Comparison of ENCODE assay signal across 6 cellular contexts in the genomic region with DNA sequence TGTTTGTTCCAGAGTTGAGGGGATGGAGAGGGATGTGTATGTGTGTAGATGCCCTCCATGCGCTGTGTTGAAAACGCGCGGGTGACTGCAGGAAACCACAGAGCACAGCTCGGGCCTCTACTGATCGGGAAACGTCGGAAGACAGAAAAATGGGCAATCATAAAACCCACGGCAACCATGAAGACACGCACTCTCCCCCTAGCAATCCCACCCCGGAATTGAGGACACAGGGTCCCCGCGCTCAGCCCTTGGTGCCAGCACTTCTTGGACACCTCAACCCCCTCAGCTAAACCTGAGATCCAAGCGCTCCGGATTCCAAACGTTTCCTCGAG. TPM values are rescaled to one million over a fixed set of nuclear protein-coding genes. Genes with fewer than 3 reads are reported as not detected.
DNase-seq lines count a peak whose midpoint lies in the region; ATAC-seq, FAIRE-seq and TF ChIP-seq lines count a peak whose summit lies in the region.

No MANE protein-coding gene starts in this region.

- H3K4me3 ChIP-seq in HL-60 (replicated peaks; ENCODE audit: insufficient read depth, low read length) (peak overlapping the region; percentile 67), pancreas (peak overlapping the region; percentile 72 to 95 (median 86))

- H3K4me3 Mint-ChIP-seq in CD14-positive monocyte (peak overlapping the region; percentile 99), chondrocyte (ENCODE audit: unreplicated experiment) (peak overlapping the region; percentile 95)

- peak; percentile 11 to 39 (median 26) for ATAC-seq in pancreas

- FAIRE-seq in pancreas (lab: Jason Lieb, UNC): no peak

- H3K9me3 Mint-ChIP-seq in CD14-positive monocyte (peaks cover 0 to 2% (median 0%) of the 10 kb centered on the region in 7 donors), chondrocyte (ENCODE audit: low read depth) (no peaks in the 10 kb centered on the region)

- no peak for TF ChIP-seq CTCF in CD14-positive monocyte (IDR thresholded peaks at IDR 0.05)
- TF ChIP-seq CTCF in HL-60 (IDR thresholded peaks at IDR 0.05; ENCODE audit: insufficient read depth, low read length): no peak
- TF ChIP-seq CTCF in chondrocyte (IDR thresholded peaks at IDR 0.05): no peak
- TF ChIP-seq CTCF in pancreas (IDR thresholded peaks at IDR 0.05): no peak

- no peak for DNase-seq in CD14-positive monocyte (ENCODE audit: low spot score)
- no peak for DNase-seq in HL-60 (ENCODE audit: low read depth in 1 of 2, low spot score in 1 of 2)
- DNase-seq in chondrocyte (ENCODE audit: low spot score): no peak
- DNase-seq in pancreas: peak in 1 of 6 donors; percentile 10
- DNase-seq in NK-92 (lab: John Stamatoyannopoulos, UW; ENCODE audit: unreplicated experiment): no peak
- DNase-seq in SW480 (ENCODE audit: low spot score): no peak

- H3K27me3 Mint-ChIP-seq in CD14-positive monocyte (ENCODE audit: low read depth in 3 of 3) (no peaks in the 10 kb centered on the region), chondrocyte (ENCODE audit: low read depth) (no peaks in the 10 kb centered on the region)

- H3K36me3 ChIP-seq in pancreas: no peaks in the 10 kb centered on the region

- H3K4me1 Mint-ChIP-seq in CD14-positive monocyte (peaks cover 59% of the 10 kb centered on the region), chondrocyte (ENCODE audit: low read depth) (peaks cover 41% of the 10 kb centered on the region)

- 0% methylated on average over 17 of the region's 17 CpGs for WGBS in pancreas, 2 donors

- H3K27ac ChIP-seq in HL-60 (replicated peaks): peak overlapping the region; percentile 97
- peak overlapping the region; percentile 52 to 91 (median 83) for H3K27ac ChIP-seq in pancreas

- peak overlapping the region; percentile 92 to 97 (median 95) for H3K27ac Mint-ChIP-seq in CD14-positive monocyte
- peak overlapping the region; percentile 94 for H3K27ac Mint-ChIP-seq in chondrocyte (ENCODE audit: unreplicated experiment)

- peaks cover 15 to 43% of the 10 kb centered on the region in 2 donors for H3K36me3 Mint-ChIP-seq in CD14-positive monocyte
- H3K36me3 Mint-ChIP-seq in chondrocyte (ENCODE audit: low read depth): peaks cover 7% of the 10 kb centered on the region

- intact Hi-C loops in CD14-positive monocyte (cut with micrococcal nuclease) (no loop called here), pancreas (cut with DNase I) (no loop called here)

- no peaks in the 10 kb centered on the region for H3K9me3 ChIP-seq in pancreas

- peaks cover 11 to 43% (median 30%) of the 10 kb centered on the region in 3 donors for H3K4me1 ChIP-seq in pancreas

- H3K27me3 ChIP-seq in HL-60 (ENCODE audit: insufficient read depth, poor library complexity, severe bottlenecking) (no peaks in the 10 kb centered on the region), pancreas (no peaks in the 10 kb centered on the region)

RNA-seq across cellular contexts. Expression of a gene that starts 0.2 kb away (rescaled TPM):
- polyA plus RNA-seq in CD14-positive monocyte (1 to 10 TPM; 7.2 to 7.9 TPM), pancreas (10 to 100 TPM; 14.1 to 17.3 TPM)
- total RNA-seq in chondrocyte (4.8 to 5.7 TPM (median 5.5 TPM) in 3 replicates), pancreas (1 to 10 TPM; 3.2 to 4.9 (median 3.6) TPM)

RNA-seq across cellular contexts. Expression of a gene that starts 0.8 kb away (rescaled TPM):
- 1 to 10 TPM; 1.9 to 2.9 TPM for polyA plus RNA-seq in CD14-positive monocyte
- total RNA-seq in chondrocyte: 2.8 to 8.3 TPM (median 4.2 TPM) in 3 replicates
- total RNA-seq in pancreas: 1 to 10 TPM; 1.4 to 4.0 (median 2.8) TPM
- 10 to 100 TPM in 1 of 2 donors, 1 to 10 TPM in 1; 7.1 to 21.7 TPM for polyA plus RNA-seq in pancreas

RNA-seq across cellular contexts. Expression of a gene that starts 6.1 kb away (rescaled TPM):
- polyA plus RNA-seq in CD14-positive monocyte (1 to 10 TPM in 1 of 2 donors, under 1 TPM in 1; 0.73 to 1.4 TPM), pancreas (10 to 100 TPM; 19.6 to 25.4 TPM)
- total RNA-seq in chondrocyte (7.8 to 8.4 TPM (median 8.4 TPM) in 3 replicates), pancreas (10 to 100 TPM in 1 of 6 donors, 1 to 10 TPM in 5; 4.0 to 11.0 (median 7.3) TPM)

RNA-seq across cellular contexts. Expression of a gene that starts 6.2 kb away (rescaled TPM):
- polyA plus RNA-seq in CD14-positive monocyte (10 to 100 TPM; 74.6 to 78.2 TPM), pancreas (10 to 100 TPM; 56.3 to 70.8 TPM)
- total RNA-seq in chondrocyte (39.0 to 61.1 TPM (median 47.5 TPM) in 3 replicates), pancreas (10 to 100 TPM; 13.2 to 21.3 (median 16.9) TPM)

RNA-seq across cellular contexts. Expression of a gene that starts 7.6 kb away (rescaled TPM):
- polyA plus RNA-seq in CD14-positive monocyte: 100 to 1,000 TPM in 1 of 2 donors, 10 to 100 TPM in 1; 93.9 to 106 TPM
- total RNA-seq in chondrocyte: 72.0 to 82.2 TPM (median 81.6 TPM) in 3 replicates
- 10 to 100 TPM; 37.7 to 67.7 (median 51.9) TPM for total RNA-seq in pancreas
- polyA plus RNA-seq in pancreas: 100 to 1,000 TPM in 1 of 2 donors, 10 to 100 TPM in 1; 86.0 to 104 TPM
